Comparison of ENCODE assay signal across 8 cellular contexts in genomic region chr16:1771864-1772361, GRCh38. TPM values are rescaled to one million over a fixed set of nuclear protein-coding genes. Genes with fewer than 3 reads are reported as not detected.
DNase-seq lines count a peak whose midpoint lies in the region; ATAC-seq and TF ChIP-seq lines count a peak whose summit lies in the region.

No MANE protein-coding gene starts in this region.

- peak overlapping the region; percentile 93 for H3K4me3 Mint-ChIP-seq in activated naive CD4-positive, alpha-beta T cell treated with anti-CD3 and anti-CD28 coated beads for 36 hours
- H3K4me3 Mint-ChIP-seq in activated naive CD8-positive, alpha-beta T cell treated with anti-CD3 and anti-CD28 coated beads, Interleukin-2, amount 10 ng/mL, durations not matched to agents 7 days and 5 days: peak overlapping the region; percentile 99
- peak overlapping the region; percentile 99 for H3K4me3 Mint-ChIP-seq in type B pancreatic cell

- no peaks in the 10 kb centered on the region for H3K9me3 Mint-ChIP-seq in activated naive CD4-positive, alpha-beta T cell treated with anti-CD3 and anti-CD28 coated beads for 36 hours
- H3K9me3 Mint-ChIP-seq in activated naive CD8-positive, alpha-beta T cell treated with anti-CD3 and anti-CD28 coated beads, Interleukin-2, amount 10 ng/mL, durations not matched to agents 7 days and 5 days: no peaks in the 10 kb centered on the region
- no peaks in the 10 kb centered on the region for H3K9me3 Mint-ChIP-seq in type B pancreatic cell

- no peak for TF ChIP-seq RAD21 in liver (IDR thresholded peaks at IDR 0.05)

- no peak for DNase-seq in activated naive CD4-positive, alpha-beta T cell treated with anti-CD3 and anti-CD28 coated beads for 36 hours
- DNase-seq in activated naive CD4-positive, alpha-beta T cell treated with anti-CD3 and anti-CD28 coated beads, Interleukin-2, amount 50 U/mL, for 16 hours: no peak
- no peak for DNase-seq in activated naive CD8-positive, alpha-beta T cell treated with anti-CD3 and anti-CD28 coated beads, Interleukin-2, amount 10 ng/mL, durations not matched to agents 7 days and 5 days
- no peak for DNase-seq in type B pancreatic cell (ENCODE audit: extremely low spot score, unreplicated experiment)
- DNase-seq in DMS153 (lab: John Stamatoyannopoulos, UW): no peak
- DNase-seq in NCI-H510A (lab: John Stamatoyannopoulos, UW): no peak
- DNase-seq in NCI-H187 (lab: John Stamatoyannopoulos, UW): no peak

- H3K36me3 ChIP-seq in liver (ENCODE audit: control insufficient read depth in 4 of 4, insufficient read depth in 3 of 4, low read depth in 1 of 4, low read length in 3 of 4): peaks cover 0 to 20% (median 4%) of the 10 kb centered on the region in 4 donors

- H3K9me3 ChIP-seq in liver (ENCODE audit: control insufficient read depth in 4 of 4, low read length in 3 of 4): no peaks in the 10 kb centered on the region

- 12% methylated on average over 22 of the region's 22 CpGs for WGBS in liver

- no peak for ATAC-seq in activated naive CD8-positive, alpha-beta T cell treated with anti-CD3 and anti-CD28 coated beads, Interleukin-2, amount 10 ng/mL, durations not matched to agents 7 days and 5 days (ENCODE audit: low read depth)

- CTCF ChIA-PET in activated naive CD4-positive, alpha-beta T cell treated with anti-CD3 and anti-CD28 coated beads for 36 hours (lab: Charles Lee): interaction anchor here (0.5 to 3.5 kb wide), 3 partner anchors 11 to 169 kb away, joined by 3 to 26 read pairs (median 3); partner anchors contain the start of genes NUBP2 and SPSB3

- peaks cover 10 to 50% (median 29%) of the 10 kb centered on the region in 4 donors for H3K4me1 ChIP-seq in liver (ENCODE audit: control insufficient read depth in 4 of 4, insufficient read depth in 4 of 4, low read length in 3 of 4)

- intact Hi-C loops in activated naive CD4-positive, alpha-beta T cell treated with anti-CD3 and anti-CD28 coated beads for 36 hours (cut with micrococcal nuclease): loop anchor here (1.0 to 5.0 kb wide), 7 partner anchors 55 to 463 kb away; partner anchors contain the start of genes CRAMP1, FAHD1, HAGH and IFT140

- H3K4me3 ChIP-seq in liver (ENCODE audit: low read depth in 1 of 3, low read length in 3 of 3): peak overlapping the region; percentile 73 to 93 (median 78)

- H3K9ac ChIP-seq in liver (ENCODE audit: low read depth in 1 of 2, low read length in 2 of 2): peak overlapping the region; percentile 21 to 62

- H3K27ac ChIP-seq in liver (ENCODE audit: low read depth in 1 of 2, low read length in 2 of 2): peak overlapping the region; percentile 83 to 94

- H3K27me3 Mint-ChIP-seq in activated naive CD4-positive, alpha-beta T cell treated with anti-CD3 and anti-CD28 coated beads for 36 hours (ENCODE audit: low read depth): no peaks in the 10 kb centered on the region
- H3K27me3 Mint-ChIP-seq in activated naive CD8-positive, alpha-beta T cell treated with anti-CD3 and anti-CD28 coated beads, Interleukin-2, amount 10 ng/mL, durations not matched to agents 7 days and 5 days: no peaks in the 10 kb centered on the region
- H3K27me3 Mint-ChIP-seq in type B pancreatic cell: no peaks in the 10 kb centered on the region

- H3K27ac Mint-ChIP-seq in activated naive CD4-positive, alpha-beta T cell treated with anti-CD3 and anti-CD28 coated beads for 36 hours: peak overlapping the region; percentile 91
- H3K27ac Mint-ChIP-seq in activated naive CD8-positive, alpha-beta T cell treated with anti-CD3 and anti-CD28 coated beads, Interleukin-2, amount 10 ng/mL, durations not matched to agents 7 days and 5 days: peak overlapping the region; percentile 98
- peak overlapping the region; percentile 95 for H3K27ac Mint-ChIP-seq in type B pancreatic cell

- TF ChIP-seq CTCF in liver (IDR thresholded peaks at IDR 0.05; ENCODE audit: low read depth, low read length, missing input control): no peak
- no peak for TF ChIP-seq CTCF in type B pancreatic cell (conservative IDR thresholded peaks at IDR 0.05)

- H3K27me3 ChIP-seq in liver (ENCODE audit: control insufficient read depth in 4 of 4, insufficient read depth in 4 of 4, low read length in 3 of 4): no peaks in the 10 kb centered on the region

- H3K4me1 Mint-ChIP-seq in activated naive CD4-positive, alpha-beta T cell treated with anti-CD3 and anti-CD28 coated beads for 36 hours (ENCODE audit: low read depth): peaks cover 7% of the 10 kb centered on the region
- H3K4me1 Mint-ChIP-seq in activated naive CD8-positive, alpha-beta T cell treated with anti-CD3 and anti-CD28 coated beads, Interleukin-2, amount 10 ng/mL, durations not matched to agents 7 days and 5 days: peaks cover 6% of the 10 kb centered on the region
- no peaks in the 10 kb centered on the region for H3K4me1 Mint-ChIP-seq in type B pancreatic cell (ENCODE audit: unreplicated experiment)

- H3K36me3 Mint-ChIP-seq in activated naive CD4-positive, alpha-beta T cell treated with anti-CD3 and anti-CD28 coated beads for 36 hours (ENCODE audit: low read depth): peaks cover 15% of the 10 kb centered on the region
- H3K36me3 Mint-ChIP-seq in activated naive CD8-positive, alpha-beta T cell treated with anti-CD3 and anti-CD28 coated beads, Interleukin-2, amount 10 ng/mL, durations not matched to agents 7 days and 5 days: peaks cover 6% of the 10 kb centered on the region
- peaks cover 4% of the 10 kb centered on the region for H3K36me3 Mint-ChIP-seq in type B pancreatic cell

- POLR2A ChIA-PET in activated naive CD8-positive, alpha-beta T cell treated with anti-CD3 and anti-CD28 coated beads, Interleukin-2, amount 10 ng/mL, durations not matched to agents 7 days and 5 days (lab: Charles Lee): interaction anchor here (1.1 to 6.3 kb wide), 5 partner anchors 11 to 280 kb away, joined by 3 to 88 read pairs (median 8); partner anchors contain the start of genes FAHD1, HAGH, MAPK8IP3 and NUBP2

TF ChIP-seq in liver, 16 proteins besides CTCF, POLR2A, EP300 and RAD21:
- no peak for TF ChIP-seq HNF4A (conservative IDR thresholded peaks at IDR 0.05)

RNA-seq across cellular contexts. Expression of gene NME3, which starts 0.6 kb away (rescaled TPM):
- 10 to 100 TPM; 39.4 to 44.1 TPM for total RNA-seq in activated naive CD4-positive, alpha-beta T cell treated with anti-CD3 and anti-CD28 coated beads for 36 hours
- 10 to 100 TPM; 58.1 to 60.9 TPM for total RNA-seq in activated naive CD8-positive, alpha-beta T cell treated with anti-CD3 and anti-CD28 coated beads, Interleukin-2, amount 10 ng/mL, durations not matched to agents 7 days and 5 days
- total RNA-seq in liver (10 to 100 TPM; 10.4 to 12.8 TPM), type B pancreatic cell (ENCODE audit: low replicate concordance) (54.0 and 55.9 TPM in 2 replicates)
- 10 to 100 TPM; 26.0 to 38.0 TPM for polyA plus RNA-seq in liver

RNA-seq across cellular contexts. Expression of gene EME2, which starts 0.7 kb away (rescaled TPM):
- 1 to 10 TPM; 7.7 to 7.8 TPM for total RNA-seq in activated naive CD4-positive, alpha-beta T cell treated with anti-CD3 and anti-CD28 coated beads for 36 hours
- total RNA-seq in activated naive CD8-positive, alpha-beta T cell treated with anti-CD3 and anti-CD28 coated beads, Interleukin-2, amount 10 ng/mL, durations not matched to agents 7 days and 5 days: 10 to 100 TPM; 28.7 to 36.3 TPM
- 1 to 10 TPM; 4.2 to 9.0 TPM for total RNA-seq in liver
- 1 to 10 TPM; 1.4 to 1.8 TPM for polyA plus RNA-seq in liver
- 26.9 and 35.9 TPM in 2 replicates for total RNA-seq in type B pancreatic cell (ENCODE audit: low replicate concordance)

RNA-seq across cellular contexts. Expression of gene MRPS34, which starts 1.0 kb away (rescaled TPM):
- total RNA-seq in activated naive CD4-positive, alpha-beta T cell treated with anti-CD3 and anti-CD28 coated beads for 36 hours: 100 to 1,000 TPM; 122 to 138 TPM
- 100 to 1,000 TPM in 1 of 2 experiments, 10 to 100 TPM in 1; 91.6 to 103 TPM for total RNA-seq in activated naive CD8-positive, alpha-beta T cell treated with anti-CD3 and anti-CD28 coated beads, Interleukin-2, amount 10 ng/mL, durations not matched to agents 7 days and 5 days
- total RNA-seq in liver (10 to 100 TPM; 42.4 to 46.7 TPM), type B pancreatic cell (ENCODE audit: low replicate concordance) (95.5 and 97.9 TPM in 2 replicates)
- polyA plus RNA-seq in liver: 100 to 1,000 TPM in 1 of 2 donors, 10 to 100 TPM in 1; 70.7 to 100 TPM

RNA-seq across cellular contexts. Expression of gene SPSB3, which starts 10.5 kb away (rescaled TPM):
- total RNA-seq in activated naive CD4-positive, alpha-beta T cell treated with anti-CD3 and anti-CD28 coated beads for 36 hours: 10 to 100 TPM; 14.0 to 17.0 TPM
- total RNA-seq in activated naive CD8-positive, alpha-beta T cell treated with anti-CD3 and anti-CD28 coated beads, Interleukin-2, amount 10 ng/mL, durations not matched to agents 7 days and 5 days: 10 to 100 TPM; 67.8 to 74.1 TPM
- total RNA-seq in liver (10 to 100 TPM; 27.7 to 44.5 TPM), type B pancreatic cell (ENCODE audit: low replicate concordance) (51.2 and 71.3 TPM in 2 replicates)
- 10 to 100 TPM; 31.1 to 60.5 TPM for polyA plus RNA-seq in liver

RNA-seq across cellular contexts. Expression of gene NUBP2, which starts 10.8 kb away (rescaled TPM):
- total RNA-seq in activated naive CD4-positive, alpha-beta T cell treated with anti-CD3 and anti-CD28 coated beads for 36 hours: 10 to 100 TPM; 37.9 to 42.4 TPM
- total RNA-seq in activated naive CD8-positive, alpha-beta T cell treated with anti-CD3 and anti-CD28 coated beads, Interleukin-2, amount 10 ng/mL, durations not matched to agents 7 days and 5 days: 10 to 100 TPM; 55.6 to 55.9 TPM
- total RNA-seq in liver (10 to 100 TPM; 28.9 to 80.9 TPM), type B pancreatic cell (ENCODE audit: low replicate concordance) (54.5 and 66.6 TPM in 2 replicates)
- polyA plus RNA-seq in liver: 10 to 100 TPM; 51.8 to 56.3 TPM
